12 cellular contexts compared by ENCODE assay signal in the genomic region with DNA sequence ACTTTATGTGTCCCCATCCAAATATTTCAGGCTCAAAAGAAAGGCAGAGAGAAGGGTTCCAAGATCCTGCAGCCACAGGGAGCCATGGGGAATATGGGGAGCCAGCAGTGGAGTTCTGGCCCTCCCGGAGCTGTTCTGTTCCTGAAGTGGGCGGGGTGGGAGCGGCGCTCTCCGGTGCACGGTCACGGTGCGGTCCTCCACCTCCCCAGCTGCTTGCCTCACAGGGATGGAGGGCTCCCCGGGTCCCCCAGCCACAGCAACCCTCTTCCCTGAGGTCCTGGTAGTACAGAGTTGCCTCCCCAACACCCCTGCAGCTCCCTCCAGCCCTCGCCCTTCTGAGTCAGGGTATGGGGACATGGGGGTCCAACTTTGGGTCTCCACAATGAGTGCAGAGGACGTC.
"Had no signal": no experiment of that assay in that cellular context is flagged by ENCODE, and none has a peak within 500 bp of the region (broad histone marks: within the 10 kb centered on the region; RNA-seq: fewer than 3 reads in every experiment).

No MANE protein-coding gene starts in this region.

- H3K4me3 ChIP-seq: left lung had no signal

- H3K36me3 ChIP-seq: left lung had no signal

- H2AFZ ChIP-seq: parathyroid adenoma had no signal

- H3K4me3 Mint-ChIP-seq: activated CD4-positive, alpha-beta T cell treated with anti-CD3 and anti-CD28 coated beads, Interleukin-2, amount 10 ng/mL, durations not matched to agents 24 days and 14 days; activated naive CD8-positive, alpha-beta T cell treated with anti-CD3 and anti-CD28 coated beads, Interleukin-2, amount 50 U/mL, for 24 hours; activated T-helper 1 cell treated with anti-CD3 and anti-CD28 coated beads, Interleukin-12 subunit alpha, Interleukin-12 subunit beta, Interleukin-2, Interleukin-4 antibody, amounts not matched to agents 30 ng/mL and 10 ng/mL and 1 ng/mL, durations not matched to agents 14 hours and 24 hours and 36 hours; endodermal cell; stimulated activated memory B cell treated with anti-CD40 and anti-IgM and Interleukin-4, amounts not matched to agents 10 μg/mL and 1 μg/mL and 100 μg/mL, for 72 hours; type B pancreatic cell had no signal

- DNase-seq: activated CD4-positive, alpha-beta T cell treated with anti-CD3 and anti-CD28 coated beads, Interleukin-2, amount 10 ng/mL, durations not matched to agents 24 days and 14 days; activated naive CD4-positive, alpha-beta T cell; activated naive CD8-positive, alpha-beta T cell treated with anti-CD3 and anti-CD28 coated beads, Interleukin-2, amount 50 U/mL, for 24 hours; cerebellar nuclear complex; dermis blood vessel endothelial cell; endodermal cell; erythroblast had no signal

- H3K9ac ChIP-seq: parathyroid adenoma had no signal

- H3K9me3 ChIP-seq: left lung had no signal

- H3K27ac Mint-ChIP-seq: activated CD4-positive, alpha-beta T cell treated with anti-CD3 and anti-CD28 coated beads, Interleukin-2, amount 10 ng/mL, durations not matched to agents 24 days and 14 days; activated naive CD8-positive, alpha-beta T cell treated with anti-CD3 and anti-CD28 coated beads, Interleukin-2, amount 50 U/mL, for 24 hours; activated T-helper 1 cell treated with anti-CD3 and anti-CD28 coated beads, Interleukin-12 subunit alpha, Interleukin-12 subunit beta, Interleukin-2, Interleukin-4 antibody, amounts not matched to agents 30 ng/mL and 10 ng/mL and 1 ng/mL, durations not matched to agents 14 hours and 24 hours and 36 hours; endodermal cell; stimulated activated memory B cell treated with anti-CD40 and anti-IgM and Interleukin-4, amounts not matched to agents 10 μg/mL and 1 μg/mL and 100 μg/mL, for 72 hours; type B pancreatic cell had no signal

- H3K4me1 ChIP-seq: left lung, parathyroid adenoma had no signal

- ATAC-seq: activated naive CD8-positive, alpha-beta T cell treated with anti-CD3 and anti-CD28 coated beads, Interleukin-2, amount 50 U/mL, for 24 hours; stimulated activated memory B cell treated with anti-CD40 and anti-IgM and Interleukin-4, amounts not matched to agents 10 μg/mL and 1 μg/mL and 100 μg/mL, for 72 hours had no signal

- H3K27ac ChIP-seq: left lung, parathyroid adenoma had no signal

- H3K79me2 ChIP-seq: parathyroid adenoma had no signal

- H3K4me1 Mint-ChIP-seq: endodermal cell; stimulated activated memory B cell treated with anti-CD40 and anti-IgM and Interleukin-4, amounts not matched to agents 10 μg/mL and 1 μg/mL and 100 μg/mL, for 72 hours had no signal

- H3K36me3 Mint-ChIP-seq: stimulated activated memory B cell treated with anti-CD40 and anti-IgM and Interleukin-4, amounts not matched to agents 10 μg/mL and 1 μg/mL and 100 μg/mL, for 72 hours; type B pancreatic cell had no signal

- H3K9me3 Mint-ChIP-seq: activated CD4-positive, alpha-beta T cell treated with anti-CD3 and anti-CD28 coated beads, Interleukin-2, amount 10 ng/mL, durations not matched to agents 24 days and 14 days; activated naive CD8-positive, alpha-beta T cell treated with anti-CD3 and anti-CD28 coated beads, Interleukin-2, amount 50 U/mL, for 24 hours; activated T-helper 1 cell treated with anti-CD3 and anti-CD28 coated beads, Interleukin-12 subunit alpha, Interleukin-12 subunit beta, Interleukin-2, Interleukin-4 antibody, amounts not matched to agents 30 ng/mL and 10 ng/mL and 1 ng/mL, durations not matched to agents 14 hours and 24 hours and 36 hours; endodermal cell had no signal
